9 cellular contexts compared by ENCODE assay signal in the genomic region with DNA sequence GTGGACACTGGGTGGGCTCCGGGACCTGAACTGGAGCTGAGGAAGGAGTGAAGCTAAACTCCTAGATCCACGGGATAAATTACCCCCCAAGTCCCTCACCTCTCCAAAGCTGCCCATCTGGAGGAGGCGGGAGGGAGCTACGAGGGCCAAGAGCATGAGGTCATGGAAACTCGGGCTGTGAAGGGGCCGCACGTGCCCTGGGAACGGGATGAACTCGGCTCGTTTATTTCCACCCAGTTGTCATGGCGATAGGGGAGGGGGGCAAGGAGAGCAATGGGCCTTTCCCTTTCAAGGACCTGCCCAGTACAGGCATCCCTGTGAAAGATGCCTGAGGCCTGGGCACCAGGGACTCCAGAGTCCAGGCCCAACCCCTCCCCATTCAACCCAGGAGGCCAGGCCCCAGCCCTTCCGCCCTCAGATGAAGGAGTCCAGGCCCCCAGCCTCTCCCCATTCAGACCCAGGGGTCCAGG. TPM values are rescaled to one million over a fixed set of nuclear protein-coding genes. Genes with fewer than 3 reads are reported as not detected.
DNase-seq lines count a peak whose midpoint lies in the region; ATAC-seq, FAIRE-seq and TF ChIP-seq lines count a peak whose summit lies in the region.
"Had no signal": no experiment of that assay in that cellular context is flagged by ENCODE, and none has a peak within 500 bp of the region (broad histone marks: within the 10 kb centered on the region; RNA-seq: fewer than 3 reads in every experiment).

No MANE protein-coding gene starts in this region.

- H3K4me3 Mint-ChIP-seq in activated CD4-positive, alpha-beta T cell treated with anti-CD3 and anti-CD28 coated beads, Interleukin-2, amount 10 ng/mL, durations not matched to agents 7 days and 5 days, result no peak overlapping the region

- intact Hi-C loops in left cardiac atrium (cut with DNase I), result no loop called here

- CTCF ChIA-PET in activated CD4-positive, alpha-beta T cell treated with anti-CD3 and anti-CD28 coated beads, Interleukin-2, amount 10 ng/mL, durations not matched to agents 7 days and 5 days (lab: Charles Lee), result no interaction called here

- POLR2A ChIA-PET in activated CD4-positive, alpha-beta T cell treated with anti-CD3 and anti-CD28 coated beads, Interleukin-2, amount 10 ng/mL, durations not matched to agents 7 days and 5 days (lab: Charles Lee), result no interaction called here

- H3K36me3 Mint-ChIP-seq in activated CD4-positive, alpha-beta T cell treated with anti-CD3 and anti-CD28 coated beads, Interleukin-2, amount 10 ng/mL, durations not matched to agents 7 days and 5 days (ENCODE audit: low read depth), result peaks cover 22% of the 10 kb centered on the region

- H3K27ac Mint-ChIP-seq in activated CD4-positive, alpha-beta T cell treated with anti-CD3 and anti-CD28 coated beads, Interleukin-2, amount 10 ng/mL, durations not matched to agents 7 days and 5 days, result no peak overlapping the region

- FAIRE-seq in GM12892 (lab: Jason Lieb, UNC), result no peak
- FAIRE-seq: islet of Langerhans had no signal

- H3K4me1 Mint-ChIP-seq in activated CD4-positive, alpha-beta T cell treated with anti-CD3 and anti-CD28 coated beads, Interleukin-2, amount 10 ng/mL, durations not matched to agents 7 days and 5 days, result peaks cover 30% of the 10 kb centered on the region

- H3K27me3 Mint-ChIP-seq in activated CD4-positive, alpha-beta T cell treated with anti-CD3 and anti-CD28 coated beads, Interleukin-2, amount 10 ng/mL, durations not matched to agents 7 days and 5 days, result no peaks in the 10 kb centered on the region

- ATAC-seq in left cardiac atrium (peak; percentile 27 to 50), HG02885 (IDR thresholded peaks at IDR 0.05; ENCODE audit: poor library complexity, unreplicated experiment) (no peak), GM21529 (IDR thresholded peaks at IDR 0.05; ENCODE audit: unreplicated experiment) (no peak)

- H3K9me3 Mint-ChIP-seq in activated CD4-positive, alpha-beta T cell treated with anti-CD3 and anti-CD28 coated beads, Interleukin-2, amount 10 ng/mL, durations not matched to agents 7 days and 5 days, result no peaks in the 10 kb centered on the region

- TF ChIP-seq POLR2A in GM12892 (IDR thresholded peaks at IDR 0.05; ENCODE audit: low read depth, low read length), result no peak

- peak; percentile 36 for DNase-seq in GM12892 (ENCODE audit: insufficient read length)
- peak; percentile 93 for DNase-seq in amniotic epithelial cell (ENCODE audit: low read depth)
- peak; percentile 95 for DNase-seq in left cardiac atrium
- peak; percentile 79 for DNase-seq in renal cortical epithelial cell (ENCODE audit: low read depth)
- no peak for DNase-seq in activated CD4-positive, alpha-beta T cell treated with anti-CD3 and anti-CD28 coated beads, Interleukin-2, amount 10 ng/mL, durations not matched to agents 7 days and 5 days
- no peak for DNase-seq in HPDE6-E6E7 (ENCODE audit: extremely low spot score)

RNA-seq across cellular contexts. Expression of gene PPP1R12C, which starts 3.8 kb away (rescaled TPM):
- 30.1 TPM for polyA plus RNA-seq in GM12892 (2012; ENCODE audit: missing spikeins)
- total RNA-seq in left cardiac atrium, result 100 to 1,000 TPM; 117 to 193 TPM
- total RNA-seq in renal cortical epithelial cell, result 17.5 and 32.4 TPM in 2 replicates
- total RNA-seq in activated CD4-positive, alpha-beta T cell treated with anti-CD3 and anti-CD28 coated beads, Interleukin-2, amount 10 ng/mL, durations not matched to agents 7 days and 5 days, result 100 to 1,000 TPM; 135 to 152 TPM

RNA-seq across cellular contexts. Expression of gene TNNT1, which starts 35.4 kb away (rescaled TPM):
- not detected for polyA plus RNA-seq in GM12892 (2012; ENCODE audit: missing spikeins)
- total RNA-seq in left cardiac atrium (10 to 100 TPM; 13.7 to 25.6 TPM), renal cortical epithelial cell (1.9 and 5.9 TPM in 2 replicates)
- under 1 TPM in 1 of 2 experiments, not detected in 1; 0.32 TPM for total RNA-seq in activated CD4-positive, alpha-beta T cell treated with anti-CD3 and anti-CD28 coated beads, Interleukin-2, amount 10 ng/mL, durations not matched to agents 7 days and 5 days

RNA-seq across cellular contexts. Expression of gene EPS8L1, which starts 37.9 kb away (rescaled TPM):
- polyA plus RNA-seq in GM12892 (2012; ENCODE audit: missing spikeins), result 0.64 TPM
- total RNA-seq in left cardiac atrium (1 to 10 TPM; 2.2 to 3.7 TPM), renal cortical epithelial cell (7.0 and 40.5 TPM in 2 replicates)
- total RNA-seq in activated CD4-positive, alpha-beta T cell treated with anti-CD3 and anti-CD28 coated beads, Interleukin-2, amount 10 ng/mL, durations not matched to agents 7 days and 5 days, result 1 to 10 TPM; 3.2 to 5.5 TPM

RNA-seq across cellular contexts. Expression of gene TNNI3, which starts 43.9 kb away (rescaled TPM):
- polyA plus RNA-seq in GM12892 (2012; ENCODE audit: missing spikeins), result not detected
- 1,000 to 10,000 TPM; 1,897 to 2,132 TPM for total RNA-seq in left cardiac atrium
- total RNA-seq in renal cortical epithelial cell, result 0.15 TPM in 1 of 2 replicates, not detected in the other
- not detected for total RNA-seq in activated CD4-positive, alpha-beta T cell treated with anti-CD3 and anti-CD28 coated beads, Interleukin-2, amount 10 ng/mL, durations not matched to agents 7 days and 5 days

RNA-seq across cellular contexts. Expression of gene RDH13, which starts 50.7 kb away (rescaled TPM):
- polyA plus RNA-seq in GM12892 (2012; ENCODE audit: missing spikeins), result 6.9 TPM
- total RNA-seq in left cardiac atrium, result 10 to 100 TPM; 33.9 to 41.1 TPM
- total RNA-seq in renal cortical epithelial cell, result 19.9 and 22.2 TPM in 2 replicates
- total RNA-seq in activated CD4-positive, alpha-beta T cell treated with anti-CD3 and anti-CD28 coated beads, Interleukin-2, amount 10 ng/mL, durations not matched to agents 7 days and 5 days, result 10 to 100 TPM; 15.0 to 15.6 TPM

Comparison
In these comparisons a context has a peak if more than half of its experiments do, and no peak if none do; other contexts are left out.
1. DNase-seq: peak in GM12892 (single experiment), amniotic epithelial cell (single experiment), left cardiac atrium (single experiment) and renal cortical epithelial cell (single experiment); none in activated CD4-positive, alpha-beta T cell treated with anti-CD3 and anti-CD28 coated beads, Interleukin-2, amount 10 ng/mL, durations not matched to agents 7 days and 5 days (single experiment) and HPDE6-E6E7 (single experiment).
2. ATAC-seq: peak in left cardiac atrium (2 of 2); none in HG02885 (single experiment) and GM21529 (single experiment).